8 cellular contexts compared by ENCODE assay signal in genomic region chr5:108521841-108522506, GRCh38.
DNase-seq lines count a peak whose midpoint lies in the region; ATAC-seq and TF ChIP-seq lines count a peak whose summit lies in the region.

No MANE protein-coding gene starts in this region.

- in situ Hi-C loops in GM13976 (cut with MboI; ENCODE audit: low sequenced_read_pairs, unreplicated experiment): loop anchor here (10.0 kb wide), 1 partner anchor 953 kb away; no protein-coding TSS in a partner anchor

- intact Hi-C loops in Right ventricle myocardium superior (cut with DNase I): no loop called here
- intact Hi-C loops in sciatic nerve (cut with DNase I): no loop called here

- ATAC-seq in HG02840 (IDR thresholded peaks at IDR 0.05; ENCODE audit: low FRiP score, unreplicated experiment): peak; percentile 47
- peak; percentile 82 for ATAC-seq in Right ventricle myocardium superior (ENCODE audit: poor library complexity)
- ATAC-seq in sciatic nerve: peak; percentile 46

- peak; percentile 18 for DNase-seq in Ammon's horn (ENCODE audit: low spot score)
- no peak for DNase-seq in GM13976 (ENCODE audit: low spot score)
- peak; percentile 49 for DNase-seq in NCI-H2029 (lab: John Stamatoyannopoulos, UW)
- peak; percentile 10 for DNase-seq in UCSD-AML1 (lab: John Stamatoyannopoulos, UW; ENCODE audit: unreplicated experiment)
- DNase-seq in Right ventricle myocardium superior: no peak
- no peak for DNase-seq in sciatic nerve (ENCODE audit: low spot score)
- DNase-seq in activated CD8-positive, alpha-beta memory T cell treated with anti-CD3 and anti-CD28 coated beads for 24 hours: no peak

- peak; percentile 45 for TF ChIP-seq CTCF in GM13976 (IDR thresholded peaks at IDR 0.05; ENCODE audit: borderline replicate concordance, control extremely low read depth, extremely low read depth, insufficient read depth, missing control alignments)

Comparison
In these comparisons a context has a peak if more than half of its experiments do, and no peak if none do; other contexts are left out.
1. DNase-seq: peak in Ammon's horn (single experiment), NCI-H2029 (single experiment) and UCSD-AML1 (single experiment); none in GM13976 (single experiment), Right ventricle myocardium superior (single experiment), sciatic nerve (single experiment) and activated CD8-positive, alpha-beta memory T cell treated with anti-CD3 and anti-CD28 coated beads for 24 hours (single experiment).
2. Peak in every context shown above with its lines, with median percentiles within 50 percentile points of each other: ATAC-seq.